8 cellular contexts compared by ENCODE assay signal in genomic region chr2:70901235-70902066, GRCh38. TPM values are rescaled to one million over a fixed set of nuclear protein-coding genes. Genes with fewer than 3 reads are reported as not detected.
DNase-seq lines count a peak whose midpoint lies in the region; ATAC-seq and TF ChIP-seq lines count a peak whose summit lies in the region.

No MANE protein-coding gene starts in this region.

- no peak overlapping the region for H2BK12ac ChIP-seq in trophoblast cell (ENCODE audit: low read length)

- intact Hi-C loops in activated naive CD4-positive, alpha-beta T cell treated with anti-CD3 and anti-CD28 coated beads for 36 hours (cut with micrococcal nuclease), result loop anchor here (1.0 kb wide), 1 partner anchor 14 kb away; no protein-coding TSS in a partner anchor
- intact Hi-C loops in adrenal gland (cut with DNase I), result no loop called here

- H3K27ac ChIP-seq in VCaP (peak overlapping the region; percentile 85), trophoblast cell (ENCODE audit: low read depth, low read length) (no peak overlapping the region), adrenal gland (peak overlapping the region in 1 of 5 donors; percentile 34)

- peaks cover 85% of the 10 kb centered on the region for H3K27me3 Mint-ChIP-seq in activated naive CD4-positive, alpha-beta T cell treated with anti-CD3 and anti-CD28 coated beads for 36 hours (ENCODE audit: low read depth)

- TF ChIP-seq POLR2A in adrenal gland (IDR thresholded peaks at IDR 0.05), result no peak

- H2AK5ac ChIP-seq in trophoblast cell (ENCODE audit: low read length), result no peak overlapping the region

- no peak overlapping the region for H3K18ac ChIP-seq in trophoblast cell (ENCODE audit: low read length)

- H2BK120ac ChIP-seq in trophoblast cell (ENCODE audit: insufficient read depth, low read length, poor library complexity), result no peak overlapping the region

- H3K27me3 ChIP-seq in trophoblast cell (ENCODE audit: insufficient read depth, low read length) (peaks cover 94% of the 10 kb centered on the region), adrenal gland (peaks cover 65% of the 10 kb centered on the region)

- H3K79me2 ChIP-seq in trophoblast cell (ENCODE audit: control insufficient read depth, insufficient read depth, low read length, poor library complexity), result no peaks in the 10 kb centered on the region

- peak overlapping the region; percentile 55 for H3K4me3 Mint-ChIP-seq in activated naive CD4-positive, alpha-beta T cell treated with anti-CD3 and anti-CD28 coated beads for 36 hours

- H2AFZ ChIP-seq in trophoblast cell (ENCODE audit: insufficient read depth, low read length, poor library complexity), result peak overlapping the region; percentile 5

- H3K9ac ChIP-seq in trophoblast cell (ENCODE audit: low read length), result no peak overlapping the region

- H3K4me1 ChIP-seq in trophoblast cell (ENCODE audit: control insufficient read depth in 1 of 2, insufficient read depth in 2 of 2, low read length in 2 of 2) (peaks cover 11 to 12% of the 10 kb centered on the region in 2 experiments), adrenal gland (replicated peaks in 1 of 2) (peaks cover 6 to 15% of the 10 kb centered on the region in 2 donors)

- peaks cover 38% of the 10 kb centered on the region for H3K4me1 Mint-ChIP-seq in activated naive CD4-positive, alpha-beta T cell treated with anti-CD3 and anti-CD28 coated beads for 36 hours (ENCODE audit: low read depth)

- TF ChIP-seq CTCF in VCaP (conservative IDR thresholded peaks at IDR 0.05), result no peak
- TF ChIP-seq CTCF in adrenal gland (IDR thresholded peaks at IDR 0.05), result no peak

- WGBS in trophoblast cell (ENCODE audit: extremely low coverage, insufficient coverage, insufficient read length), result no CpG with 5 or more reads among the region's 77 CpGs
- 18 to 23% (median 19%) methylated on average over 53 to 77 of the region's 77 CpGs for WGBS in adrenal gland, 4 donors

- no peak overlapping the region for H3K4ac ChIP-seq in trophoblast cell (ENCODE audit: low read depth, low read length)

- CTCF ChIA-PET in activated naive CD4-positive, alpha-beta T cell treated with anti-CD3 and anti-CD28 coated beads for 36 hours (lab: Charles Lee), result interaction anchor here (0.7 kb wide), 1 partner anchor 59 kb away, joined by 3 read pairs; no protein-coding TSS in a partner anchor

- H3K36me3 Mint-ChIP-seq in activated naive CD4-positive, alpha-beta T cell treated with anti-CD3 and anti-CD28 coated beads for 36 hours (ENCODE audit: low read depth), result no peaks in the 10 kb centered on the region

- peaks cover 11% of the 10 kb centered on the region for H3K9me3 ChIP-seq in trophoblast cell (ENCODE audit: insufficient read depth, low read depth, low read length)
- H3K9me3 ChIP-seq in adrenal gland (replicated peaks in 1 of 3), result no peaks in the 10 kb centered on the region

- H3K4me3 ChIP-seq in trophoblast cell (ENCODE audit: low read depth, low read length) (peak overlapping the region; percentile 21), adrenal gland (peak overlapping the region in 2 of 4 donors; percentile 22 to 51)

- no peaks in the 10 kb centered on the region for H3K79me1 ChIP-seq in trophoblast cell (ENCODE audit: low read length)

- peak overlapping the region; percentile 95 for H3K4me2 ChIP-seq in trophoblast cell (ENCODE audit: low read length)

- H3K36me3 ChIP-seq in trophoblast cell (ENCODE audit: control insufficient read depth in 1 of 2, insufficient read depth in 2 of 2, low read length in 2 of 2) (no peaks in the 10 kb centered on the region), adrenal gland (replicated peaks in 1 of 2) (no peaks in the 10 kb centered on the region)

- H4K12ac ChIP-seq in trophoblast cell (ENCODE audit: low read depth, low read length), result no peak overlapping the region

- H4K8ac ChIP-seq in trophoblast cell (ENCODE audit: low read depth, low read length), result no peak overlapping the region

- H3K27ac Mint-ChIP-seq in activated naive CD4-positive, alpha-beta T cell treated with anti-CD3 and anti-CD28 coated beads for 36 hours, result no peak overlapping the region

- no peak overlapping the region for H3K14ac ChIP-seq in trophoblast cell (ENCODE audit: low read length)

- no peak for ATAC-seq in HG03520 (IDR thresholded peaks at IDR 0.05; ENCODE audit: unreplicated experiment)

- no peak overlapping the region for H4K91ac ChIP-seq in trophoblast cell (ENCODE audit: low read depth, low read length)

- H2BK5ac ChIP-seq in trophoblast cell (ENCODE audit: low read depth, low read length, poor library complexity), result no peak overlapping the region

- no peaks in the 10 kb centered on the region for H3K9me3 Mint-ChIP-seq in activated naive CD4-positive, alpha-beta T cell treated with anti-CD3 and anti-CD28 coated beads for 36 hours

- H3K23ac ChIP-seq in trophoblast cell (ENCODE audit: low read length), result no peak overlapping the region

- no peak for DNase-seq in activated naive CD4-positive, alpha-beta T cell treated with anti-CD3 and anti-CD28 coated beads for 36 hours
- no peak for DNase-seq in activated naive CD4-positive, alpha-beta T cell treated with Interleukin-2 at 50 U/mL for 16 hours
- DNase-seq in glomerular visceral epithelial cell (ENCODE audit: extremely low spot score) (peak; percentile 36), trophoblast cell (peak in 1 of 2 donors; percentile 40), adrenal gland (no peak), OCI-M1 (lab: John Stamatoyannopoulos, UW) (no peak)

RNA-seq across cellular contexts. Expression of gene VAX2, which starts 1.1 kb away (rescaled TPM):
- total RNA-seq in activated naive CD4-positive, alpha-beta T cell treated with anti-CD3 and anti-CD28 coated beads for 36 hours, result not detected
- 0.04 TPM in 1 of 2 replicates, not detected in the other for polyA plus RNA-seq in trophoblast cell (2013)
- 1 to 10 TPM in 3 of 8 donors, under 1 TPM in 3, not detected in 2; 0.35 to 4.9 (median 0.93) TPM for total RNA-seq in adrenal gland
- 1 to 10 TPM in 2 of 3 donors, not detected in 1; 2.5 to 3.0 TPM for polyA plus RNA-seq in adrenal gland

RNA-seq across cellular contexts. Expression of gene ATP6V1B1, which starts 34.2 kb away (rescaled TPM):
- not detected for total RNA-seq in activated naive CD4-positive, alpha-beta T cell treated with anti-CD3 and anti-CD28 coated beads for 36 hours
- 0.86 and 1.00 TPM in 2 replicates for polyA plus RNA-seq in trophoblast cell (2013)
- 1 to 10 TPM in 1 of 8 donors, under 1 TPM in 4, not detected in 3; 0.14 to 1.3 (median 0.58) TPM for total RNA-seq in adrenal gland
- 1 to 10 TPM in 2 of 3 donors, under 1 TPM in 1; 0.27 to 4.6 (median 1.9) TPM for polyA plus RNA-seq in adrenal gland
